ENCODE assay signal across 8 cellular contexts in genomic region chr15:75903331-75904240, GRCh38. TPM values are rescaled to one million over a fixed set of nuclear protein-coding genes. Genes with fewer than 3 reads are reported as not detected.
A peak's percentile ranks its signal among the peaks of the same experiment; 100 is the strongest.
DNase-seq lines count a peak whose midpoint lies in the region; ATAC-seq and TF ChIP-seq lines count a peak whose summit lies in the region.

Gene FBXO22, plus strand, starts transcription at chr15:75903878. Its CDS starts 86 bp downstream, at chr15:75903964.

- H3K9ac ChIP-seq in colonic mucosa (ENCODE audit: low read depth in 2 of 2, low read length in 2 of 2) = peak within 1 kb of the TSS; percentile 88 to 95

- TF ChIP-seq CTCF in colonic mucosa (IDR thresholded peaks at IDR 0.05) = no peak

- H3K36me3 ChIP-seq in colonic mucosa = peaks cover 3% of the 10 kb centered on the region

- intact Hi-C loops in colonic mucosa (cut with DNase I) = no loop called here

- peak; percentile 85 for TF ChIP-seq POLR2A in GM19099 (IDR thresholded peaks at IDR 0.05; ENCODE audit: extremely low read depth, insufficient read length, low read depth)

- ATAC-seq in HG03378 (IDR thresholded peaks at IDR 0.05; ENCODE audit: unreplicated experiment) = peak; percentile 79

- H3K27ac ChIP-seq in colonic mucosa = peak within 1 kb of the TSS; percentile 89
- H3K27ac ChIP-seq in layer of hippocampus (ENCODE audit: low read depth, low read length) = peak within 1 kb of the TSS; percentile 72

- peak within 1 kb of the TSS; percentile 80 for H3K4me3 ChIP-seq in colonic mucosa

- H3K4me1 ChIP-seq in colonic mucosa = no peaks in the 10 kb centered on the region

- H3K27me3 ChIP-seq in colonic mucosa (no peaks in the 10 kb centered on the region), layer of hippocampus (ENCODE audit: control insufficient read depth, insufficient read depth, low read length) (no peaks in the 10 kb centered on the region)

- DNase-seq in Ammon's horn (ENCODE audit: low spot score) (peak; percentile 91), NCI-H510A (lab: John Stamatoyannopoulos, UW) (peak; percentile 80), colonic mucosa (peak; percentile 93)
- peak; percentile 96 for DNase-seq in activated CD4-positive, alpha-beta T cell treated with anti-CD3 and anti-CD28 coated beads for 48 hours
- DNase-seq in stimulated activated CD4-positive, alpha-beta T cell treated with anti-CD3 and anti-CD28 coated beads, Interleukin-1b, Interleukin-23, amount 100 ng/mL, for 24 hours (ENCODE audit: low read depth in 4 of 4, low spot score in 1 of 4) = peak; percentile 80 to 88 (median 88)

- no peaks in the 10 kb centered on the region for H3K9me3 ChIP-seq in colonic mucosa

RNA-seq across cellular contexts. Expression of gene FBXO22, which starts in this region (rescaled TPM):
- total RNA-seq in colonic mucosa = 10 to 100 TPM; 30.7 to 40.1 TPM

Comparison
In these comparisons a context has a peak if more than half of its experiments do, and no peak if none do; other contexts are left out.
1. Peak in every context shown above with its lines: DNase-seq, ATAC-seq, H3K4me3 ChIP-seq and H3K27ac ChIP-seq.